9 cellular contexts compared by ENCODE assay signal in genomic region chr10:30028006-30028441, GRCh38. TPM values are rescaled to one million over a fixed set of nuclear protein-coding genes. Genes with fewer than 3 reads are reported as not detected.
DNase-seq lines count a peak whose midpoint lies in the region; ATAC-seq lines count a peak whose summit lies in the region.
"Had no signal": no experiment of that assay in that cellular context is flagged by ENCODE, and none has a peak within 500 bp of the region (broad histone marks: within the 10 kb centered on the region; RNA-seq: fewer than 3 reads in every experiment).

No MANE protein-coding gene starts in this region.

- no peak overlapping the region for H3K27ac Mint-ChIP-seq in activated naive CD4-positive, alpha-beta T cell treated with anti-CD3 and anti-CD28 coated beads for 36 hours

- peak; percentile 40 for DNase-seq in activated T-cell treated with anti-CD3 and anti-CD28 coated beads, Interleukin-2, amount 50 U/mL, for 1 hour
- DNase-seq in activated T-cell treated with anti-CD3 and anti-CD28 coated beads for 4 hours (no peak), iris pigment epithelial cell (ENCODE audit: low read depth) (peak; percentile 59), NCI-H1436 treated with DMSO at 0.1 percent for 48 hours (lab: John Stamatoyannopoulos, UW) (no peak)
- peak; percentile 42 for DNase-seq in activated naive CD4-positive, alpha-beta T cell treated with anti-CD3 and anti-CD28 coated beads for 36 hours
- DNase-seq: COR-L47 had no signal

- CTCF ChIA-PET in activated naive CD4-positive, alpha-beta T cell treated with anti-CD3 and anti-CD28 coated beads for 36 hours (lab: Charles Lee), result interaction anchor here (0.8 to 1.5 kb wide), 6 partner anchors 18 to 357 kb away, joined by 3 to 4 read pairs (median 3); no protein-coding TSS in a partner anchor

- H3K36me3 ChIP-seq in thymus (ENCODE audit: control insufficient read depth, insufficient read depth), result no peaks in the 10 kb centered on the region

- H3K4me1 ChIP-seq in thymus (ENCODE audit: control insufficient read depth, insufficient read depth, low read length), result peaks cover 13% of the 10 kb centered on the region

- WGBS in thymus, result 30% methylated on average over 8 of the region's 8 CpGs

- no peak for ATAC-seq in HG02610 (IDR thresholded peaks at IDR 0.05; ENCODE audit: unreplicated experiment)
- ATAC-seq in HG02623 (IDR thresholded peaks at IDR 0.05; ENCODE audit: unreplicated experiment), result no peak

- no peaks in the 10 kb centered on the region for H3K9me3 ChIP-seq in thymus (ENCODE audit: control insufficient read depth)

- H3K4me1 Mint-ChIP-seq in activated naive CD4-positive, alpha-beta T cell treated with anti-CD3 and anti-CD28 coated beads for 36 hours (ENCODE audit: low read depth), result peaks cover 35% of the 10 kb centered on the region

- no peaks in the 10 kb centered on the region for H3K36me3 Mint-ChIP-seq in activated naive CD4-positive, alpha-beta T cell treated with anti-CD3 and anti-CD28 coated beads for 36 hours (ENCODE audit: low read depth)

- H3K27me3 ChIP-seq in thymus (ENCODE audit: control insufficient read depth, insufficient read depth), result no peaks in the 10 kb centered on the region

- no peak overlapping the region for H3K4me3 ChIP-seq in thymus (ENCODE audit: low read length)

- H3K27ac ChIP-seq in thymus (ENCODE audit: low read depth), result peak overlapping the region; percentile 57

- H3K9me3 Mint-ChIP-seq in activated naive CD4-positive, alpha-beta T cell treated with anti-CD3 and anti-CD28 coated beads for 36 hours, result no peaks in the 10 kb centered on the region

- peak overlapping the region; percentile 81 for H3K4me3 Mint-ChIP-seq in activated naive CD4-positive, alpha-beta T cell treated with anti-CD3 and anti-CD28 coated beads for 36 hours

- H3K27me3 Mint-ChIP-seq in activated naive CD4-positive, alpha-beta T cell treated with anti-CD3 and anti-CD28 coated beads for 36 hours (ENCODE audit: low read depth), result peaks cover 58% of the 10 kb centered on the region

- intact Hi-C loops in activated naive CD4-positive, alpha-beta T cell treated with anti-CD3 and anti-CD28 coated beads for 36 hours (cut with micrococcal nuclease), result loop anchor here (5.0 kb wide), 1 partner anchor 319 kb away; the partner anchor contains the start of gene MTPAP

RNA-seq across cellular contexts. Expression of gene JCAD, which starts 31.4 kb away (rescaled TPM):
- under 1 TPM in 1 of 2 experiments, not detected in 1; 0.05 TPM for total RNA-seq in activated naive CD4-positive, alpha-beta T cell treated with anti-CD3 and anti-CD28 coated beads for 36 hours
- 5.9 TPM for polyA plus RNA-seq in thymus

Comparison
In these comparisons a context has a peak if more than half of its experiments do, and no peak if none do; other contexts are left out.
1. DNase-seq: peak in activated T-cell treated with anti-CD3 and anti-CD28 coated beads, Interleukin-2, amount 50 U/mL, for 1 hour (single experiment), activated naive CD4-positive, alpha-beta T cell treated with anti-CD3 and anti-CD28 coated beads for 36 hours (single experiment) and iris pigment epithelial cell (single experiment); none in activated T-cell treated with anti-CD3 and anti-CD28 coated beads for 4 hours (single experiment) and NCI-H1436 treated with DMSO at 0.1 percent for 48 hours (single experiment).